1 cellular context compared by ENCODE assay signal in the genomic region with DNA sequence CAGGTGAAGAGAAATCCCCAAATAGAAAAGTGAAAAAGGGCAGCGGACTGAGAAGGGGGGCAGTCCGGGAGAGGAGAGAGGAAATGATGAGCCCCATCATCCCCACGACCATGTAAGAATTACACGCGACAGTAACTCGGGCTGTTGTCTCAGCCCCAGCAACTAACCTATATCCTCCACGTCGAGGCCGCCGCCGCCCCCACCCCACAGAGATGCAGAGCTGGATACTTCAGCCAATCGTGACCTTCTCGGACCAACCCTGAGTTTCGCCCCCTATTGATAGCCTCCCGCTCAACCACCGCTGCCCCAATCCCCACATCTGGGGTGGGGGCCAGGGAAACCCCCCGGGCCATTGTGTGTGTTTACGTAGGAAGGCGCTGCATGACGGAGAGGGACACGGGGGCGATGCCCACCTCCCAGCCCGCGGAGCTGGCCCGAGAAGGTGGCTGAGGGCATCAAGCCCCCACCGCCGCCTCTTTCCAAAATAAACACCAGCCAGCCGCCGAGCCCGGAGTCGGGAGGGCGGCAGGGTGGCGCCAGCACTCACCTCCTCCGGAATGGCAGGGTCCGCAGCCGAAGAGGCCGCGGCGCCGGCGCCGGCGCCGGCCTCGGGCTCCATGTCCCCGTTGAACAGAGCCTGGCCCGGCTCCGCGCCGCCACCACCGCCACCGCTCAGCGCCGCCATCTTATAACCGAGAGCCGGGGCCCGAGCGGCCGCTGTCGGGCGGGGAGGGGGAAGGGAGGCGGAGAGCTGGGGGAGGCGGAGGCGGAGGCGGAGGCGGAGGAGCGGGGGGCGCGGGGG.
TF ChIP-seq lines count a peak whose summit lies in the region.

No MANE protein-coding gene starts in this region.

TF ChIP-seq in SK-N-SH treated with all-trans-retinoic acid at 6 μM for 48 hours, 23 proteins besides CTCF, POLR2A, EP300 and RAD21 (continued from another document):
- TF ChIP-seq ZC3H10 (CRISPR knock-in tag; IDR thresholded peaks at IDR 0.05) (no peak), ZFP30 (CRISPR knock-in tag; IDR thresholded peaks at IDR 0.05) (no peak), PPARA (CRISPR knock-in tag; IDR thresholded peaks at IDR 0.05; ENCODE audit: borderline replicate concordance) (no peak), ESRRG (CRISPR knock-in tag; IDR thresholded peaks at IDR 0.05) (no peak)
TF ChIP-seq in SK-N-SH treated with all-trans-retinoic acid at 6 μM for 48 hours: peak in this region for 3.
